8 cellular contexts compared by ENCODE assay signal in the genomic region with DNA sequence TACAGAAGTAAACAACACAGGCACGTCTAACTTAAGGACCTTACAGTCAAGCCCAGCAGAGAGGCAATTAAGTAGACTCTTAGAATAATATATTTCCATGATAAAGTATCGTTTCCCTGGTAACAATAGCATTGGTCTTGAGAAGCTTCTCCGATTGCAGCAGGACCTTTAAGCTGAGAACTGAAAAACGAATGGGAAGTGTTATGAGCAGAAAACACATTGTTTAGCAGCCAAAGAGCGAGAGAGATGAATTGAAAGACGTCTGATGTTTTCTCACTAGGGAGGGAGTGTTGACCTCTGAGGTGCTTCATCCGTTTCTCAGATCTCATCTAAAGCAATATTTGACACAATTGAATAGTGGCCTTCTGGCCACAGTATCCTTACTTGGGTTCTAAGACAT. TPM values are rescaled to one million over a fixed set of nuclear protein-coding genes. Genes with fewer than 3 reads are reported as not detected.
DNase-seq lines count a peak whose midpoint lies in the region; ATAC-seq, FAIRE-seq and TF ChIP-seq lines count a peak whose summit lies in the region.

No MANE protein-coding gene starts in this region.

- H3K9ac ChIP-seq in NT2/D1 (ENCODE audit: insufficient read length, low read depth), result peak overlapping the region; percentile 95
- H3K9ac ChIP-seq in H1 (replicated peaks in 1 of 4; ENCODE audit: extremely low read depth in 1 of 4, low read depth in 3 of 4, low read length in 3 of 4), result peak overlapping the region; percentile 88 to 95 (median 94)
- H3K9ac ChIP-seq in neuronal stem cell (ENCODE audit: low read depth, low read length, poor library complexity), result no peak overlapping the region

- H3K9me3 ChIP-seq in CD8-positive, alpha-beta memory T cell (ENCODE audit: low read length), result no peaks in the 10 kb centered on the region
- no peaks in the 10 kb centered on the region for H3K9me3 ChIP-seq in NT2/D1 (ENCODE audit: insufficient read depth, low read length)
- no peaks in the 10 kb centered on the region for H3K9me3 ChIP-seq in H1 (ENCODE audit: insufficient read depth in 2 of 2, low read depth in 1 of 2, low read length in 1 of 2)
- H3K9me3 ChIP-seq in neuronal stem cell (replicated peaks in 1 of 2; ENCODE audit: control insufficient read depth in 2 of 2, insufficient read depth in 1 of 2, low read depth in 1 of 2, low read length in 2 of 2), result no peaks in the 10 kb centered on the region

- no peak for DNase-seq in CD8-positive, alpha-beta memory T cell
- DNase-seq in NT2/D1 (ENCODE audit: low read depth, low spot score), result no peak
- no peak for DNase-seq in H1 (ENCODE audit: low read depth in 1 of 2, low spot score in 2 of 2)
- no peak for DNase-seq in neuronal stem cell (ENCODE audit: low spot score)
- DNase-seq in dedifferentiated amniotic fluid mesenchymal stem cell (ENCODE audit: extremely low spot score), result no peak
- no peak for DNase-seq in AG20443 (ENCODE audit: low spot score)

- peak in 1 of 2 experiments; percentile 34; a peak in 1 of 3 replicates for TF ChIP-seq POLR2A in H1 (IDR thresholded peaks at IDR 0.05; ENCODE audit: control extremely low read depth in 1 of 2, low read depth in 2 of 2, low read length in 2 of 2)

- POLR2A ChIA-PET in CD8-positive, alpha-beta memory T cell (lab: Charles Lee), result interaction anchor here (1.9 to 3.4 kb wide), 3 partner anchors 12 to 27 kb away, joined by 12 to 24 read pairs (median 12); a partner anchor contains a TSS
- POLR2A ChIA-PET in H1 (lab: Charles Lee; ENCODE audit: partially characterized antibody), result interaction anchor here (0.7 to 12.2 kb wide), 18 partner anchors 10 to 138 kb away, joined by 3 to 235 read pairs (median 7); a partner anchor contains a TSS

- peaks cover 0 to 27% (median 5%) of the 10 kb centered on the region in 3 donors for H3K36me3 Mint-ChIP-seq in CD8-positive, alpha-beta memory T cell

- H3K23me2 ChIP-seq in H1 (ENCODE audit: low read depth, low read length), result peaks cover 8% of the 10 kb centered on the region; the same call in 1 of the 2 replicates

- H2AFZ ChIP-seq in H1 (ENCODE audit: low read length) (no peak overlapping the region), neuronal stem cell (ENCODE audit: low read length) (peak overlapping the region; percentile 92)

- CTCF ChIA-PET in CD8-positive, alpha-beta memory T cell (lab: Charles Lee), result interaction anchor here (0.8 to 5.6 kb wide), 10 partner anchors 10 to 636 kb away, joined by 3 to 91 read pairs (median 7); a partner anchor contains a TSS
- CTCF ChIA-PET in H1 (lab: Charles Lee; ENCODE audit: partially characterized antibody), result interaction anchor here (0.8 to 11.4 kb wide), 15 partner anchors 9 to 136 kb away, joined by 3 to 166 read pairs (median 8); a partner anchor contains a TSS

- no peak for TF ChIP-seq EP300 in H1 (IDR thresholded peaks at IDR 0.05; ENCODE audit: borderline replicate concordance in 1 of 2, low read depth in 2 of 2, low read length in 2 of 2)

- no peak overlapping the region for H4K5ac ChIP-seq in H1 (ENCODE audit: insufficient read length, low read depth, low read length)

- peaks cover 2% of the 10 kb centered on the region for H3K36me3 ChIP-seq in CD8-positive, alpha-beta memory T cell (ENCODE audit: insufficient read depth, low read length)
- H3K36me3 ChIP-seq in NT2/D1 (ENCODE audit: insufficient read depth, insufficient read length, low read length) (peaks cover 40% of the 10 kb centered on the region), H1 (ENCODE audit: control insufficient read depth in 2 of 4, insufficient read depth in 4 of 4, low read length in 3 of 4) (peaks cover 4 to 22% (median 14%) of the 10 kb centered on the region in 4 experiments; a peak in 7 of 8 replicates), neuronal stem cell (replicated peaks in 1 of 2; ENCODE audit: control insufficient read depth in 2 of 2, insufficient read depth in 2 of 2, low read length in 2 of 2) (peaks cover 15 to 47% of the 10 kb centered on the region in 2 donors)

- H2BK5ac ChIP-seq in H1 (ENCODE audit: low read depth, low read length), result no peak overlapping the region
- H2BK5ac ChIP-seq in neuronal stem cell (ENCODE audit: low read length), result no peak overlapping the region

- H3K79me2 ChIP-seq in H1 (ENCODE audit: control insufficient read depth in 1 of 2, insufficient read depth in 2 of 2, low read length in 2 of 2), result peaks cover 36 to 59% of the 10 kb centered on the region in 2 experiments

- H3K14ac ChIP-seq in H1 (ENCODE audit: insufficient read length) (no peak overlapping the region), neuronal stem cell (ENCODE audit: low read length) (no peak overlapping the region)

- H3K56ac ChIP-seq in H1 (replicated peaks; ENCODE audit: insufficient read length, low read depth, low read length), result no peak overlapping the region

- no peaks in the 10 kb centered on the region for H3K27me3 ChIP-seq in CD8-positive, alpha-beta memory T cell (ENCODE audit: insufficient read depth, low read length, poor library complexity, severe bottlenecking)
- H3K27me3 ChIP-seq in NT2/D1 (ENCODE audit: insufficient read depth, insufficient read length) (no peaks in the 10 kb centered on the region), H1 (replicated peaks in 1 of 4; ENCODE audit: control insufficient read depth in 3 of 4, extremely low read depth in 1 of 4, insufficient read depth in 3 of 4, low read length in 3 of 4) (no peaks in the 10 kb centered on the region), neuronal stem cell (ENCODE audit: control insufficient read depth in 3 of 3, insufficient read depth in 3 of 3, low read depth in 1 of 3, low read length in 3 of 3) (no peaks in the 10 kb centered on the region)

- H2BK120ac ChIP-seq in H1 (replicated peaks; ENCODE audit: low read depth, low read length) (no peak overlapping the region), neuronal stem cell (ENCODE audit: low read depth, low read length) (no peak overlapping the region)

- 16% methylated on average over 7 of the region's 7 CpGs; no CpG with 5 or more reads in 1 of the 2 experiments for WGBS in H1 (ENCODE audit: extremely low coverage in 1 of 2, insufficient coverage in 1 of 2, insufficient read length in 1 of 2, insufficient replicate concordance in 2 of 2, low coverage in 1 of 2, low lambda C conversion rate in 2 of 2, missing lambda C conversion rate in 1 of 2), 2 experiments
- no CpG with 5 or more reads among the region's 7 CpGs for WGBS in neuronal stem cell (ENCODE audit: extremely low coverage in 2 of 2, insufficient read length in 2 of 2, insufficient replicate concordance in 1 of 2), 2 donors

- H3K27me3 Mint-ChIP-seq in CD8-positive, alpha-beta memory T cell, result peaks cover 0 to 8% of the 10 kb centered on the region in 2 donors

- no peak overlapping the region for H2BK20ac ChIP-seq in H1 (ENCODE audit: low read length)

- no peak overlapping the region for H2BK12ac ChIP-seq in H1 (ENCODE audit: low read depth, low read length)
- H2BK12ac ChIP-seq in neuronal stem cell (ENCODE audit: low read length), result no peak overlapping the region

- ATAC-seq in GM18873 (IDR thresholded peaks at IDR 0.05; ENCODE audit: low FRiP score, unreplicated experiment) (no peak), GM19452 (IDR thresholded peaks at IDR 0.05; ENCODE audit: unreplicated experiment) (no peak)

- H2BK15ac ChIP-seq in H1 (ENCODE audit: low read length) (no peak overlapping the region), neuronal stem cell (ENCODE audit: low read length) (no peak overlapping the region)

- no peak for TF ChIP-seq RAD21 in H1 (IDR thresholded peaks at IDR 0.05 in 1 of 2, conservative IDR thresholded peaks at IDR 0.05 in 1 of 2; ENCODE audit: low read depth in 2 of 2, low read length in 2 of 2)

- H3K4me3 Mint-ChIP-seq in CD8-positive, alpha-beta memory T cell, result peak overlapping the region; percentile 96 to 100 (median 99)

- no peak overlapping the region for H4K91ac ChIP-seq in H1 (replicated peaks; ENCODE audit: insufficient read length, low read length)
- no peak overlapping the region for H4K91ac ChIP-seq in neuronal stem cell (ENCODE audit: low read depth, low read length, poor library complexity)

- H3K4me1 ChIP-seq in CD8-positive, alpha-beta memory T cell (ENCODE audit: insufficient read depth, low read length), result peaks cover 38% of the 10 kb centered on the region
- peaks cover 3% of the 10 kb centered on the region for H3K4me1 ChIP-seq in NT2/D1 (ENCODE audit: insufficient read depth, insufficient read length)
- H3K4me1 ChIP-seq in H1 (replicated peaks in 1 of 4; ENCODE audit: control insufficient read depth in 3 of 4, insufficient read depth in 4 of 4, low read length in 3 of 4), result peaks cover 1 to 11% (median 4%) of the 10 kb centered on the region in 4 experiments; a peak in 3 of 7 replicates
- H3K4me1 ChIP-seq in neuronal stem cell (ENCODE audit: control insufficient read depth in 2 of 2, insufficient read depth in 1 of 2, low read depth in 1 of 2, low read length in 2 of 2), result peaks cover 7 to 16% of the 10 kb centered on the region in 2 donors

- H3K27ac Mint-ChIP-seq in CD8-positive, alpha-beta memory T cell, result peak overlapping the region in 7 of 8 donors; percentile 98 to 100 (median 99)

- H3K4me3 ChIP-seq in CD8-positive, alpha-beta memory T cell (ENCODE audit: low read length), result peak overlapping the region; percentile 97
- peak overlapping the region; percentile 96 for H3K4me3 ChIP-seq in NT2/D1 (ENCODE audit: insufficient read length, low read depth)
- peak overlapping the region; percentile 79 to 98 (median 87) for H3K4me3 ChIP-seq in H1 (ENCODE audit: extremely low read depth in 1 of 4, insufficient read depth in 2 of 4, low read depth in 3 of 4, low read length in 4 of 4)
- H3K4me3 ChIP-seq in neuronal stem cell (ENCODE audit: low read length in 2 of 2), result peak overlapping the region; percentile 66 to 92

- H3K18ac ChIP-seq in H1 (ENCODE audit: extremely low read depth, low read length) (no peak overlapping the region), neuronal stem cell (ENCODE audit: low read length) (no peak overlapping the region)

- H3K27ac ChIP-seq in CD8-positive, alpha-beta memory T cell (ENCODE audit: low read depth, low read length), result peak overlapping the region; percentile 96
- H3K27ac ChIP-seq in H1 (ENCODE audit: low read depth, low read length) (peak overlapping the region; percentile 98; the same call in 1 of the 2 replicates), neuronal stem cell (replicated peaks; ENCODE audit: low read length) (no peak overlapping the region)

- H4K8ac ChIP-seq in H1 (ENCODE audit: extremely low read depth, insufficient read depth, low read length), result no peak overlapping the region
- no peak overlapping the region for H4K8ac ChIP-seq in neuronal stem cell (ENCODE audit: low read depth, low read length)

- H3K79me1 ChIP-seq in H1 (ENCODE audit: low read depth, low read length) (peaks cover 14% of the 10 kb centered on the region), neuronal stem cell (ENCODE audit: low read depth, low read length) (peaks cover 13% of the 10 kb centered on the region)

- peaks cover 11 to 13% of the 10 kb centered on the region in 2 experiments for H4K20me1 ChIP-seq in H1 (replicated peaks in 1 of 2; ENCODE audit: control insufficient read depth in 1 of 2, insufficient read depth in 2 of 2, low read length in 2 of 2)

- H3K4me2 ChIP-seq in H1 (ENCODE audit: insufficient read depth in 1 of 2, low read depth in 2 of 2, low read length in 2 of 2), result peak overlapping the region; percentile 94 to 96
- H3K4me2 ChIP-seq in neuronal stem cell (ENCODE audit: insufficient read depth, low read length, poor library complexity, severe bottlenecking), result peak overlapping the region; percentile 70

- peaks cover 50 to 65% (median 59%) of the 10 kb centered on the region in 3 donors for H3K4me1 Mint-ChIP-seq in CD8-positive, alpha-beta memory T cell

- peak overlapping the region; percentile 18 for H2AK5ac ChIP-seq in H1 (ENCODE audit: low read depth, low read length)
- H2AK5ac ChIP-seq in neuronal stem cell (ENCODE audit: low read depth, low read length), result no peak overlapping the region

- H3K9me3 Mint-ChIP-seq in CD8-positive, alpha-beta memory T cell, result no peaks in the 10 kb centered on the region

- FAIRE-seq in H1 (lab: Jason Lieb, UNC), result no peak

- TF ChIP-seq CTCF in H1 (IDR thresholded peaks at IDR 0.05; ENCODE audit: control extremely low read depth in 1 of 3, insufficient read depth in 1 of 3, low read depth in 1 of 3, low read length in 3 of 3), result no peak

- H3K23ac ChIP-seq in H1 (ENCODE audit: insufficient read length) (no peak overlapping the region), neuronal stem cell (ENCODE audit: low read depth, low read length, poor library complexity) (no peak overlapping the region)

- H3K4ac ChIP-seq in H1 (replicated peaks; ENCODE audit: insufficient read length, low read depth, low read length) (no peak overlapping the region), neuronal stem cell (ENCODE audit: low read length) (no peak overlapping the region)

RNA-seq across cellular contexts. Expression of a gene that starts 0.9 kb away (rescaled TPM):
- total RNA-seq in CD8-positive, alpha-beta memory T cell, result 10 to 100 TPM; 80.5 to 84.4 TPM
- 5.9 TPM for polyA plus RNA-seq in CD8-positive, alpha-beta memory T cell
- total RNA-seq in H1 (2021; fragmentation: NEBNext Ultra II Directional; extraction: Animal tissue kit (Norgen Biotek cat#: 25700)), result 43.9 and 49.2 TPM in 2 replicates
- 37.3 and 42.8 TPM in 2 replicates for polyA plus RNA-seq in H1 (2011; rRNA removed)
- polyA plus RNA-seq in H1 (2011; cell fraction: cytosol; rRNA removed), result 43.0 TPM
- polyA plus RNA-seq in H1 (2011; cell fraction: nucleus; rRNA removed), result 67.7 TPM
- 38.5 to 46.6 TPM (median 45.2 TPM) in 4 replicates for polyA plus RNA-seq in H1 (2012, experiment 1 of 2)
- 50.3 TPM for polyA plus RNA-seq in H1 (2012, experiment 2 of 2)
- 24.2 TPM for polyA plus RNA-seq in H1 (2013, experiment 1 of 2)
- polyA plus RNA-seq in H1 (2013, experiment 2 of 2), result 23.7 TPM
- polyA minus RNA-seq in H1 (2011; rRNA and poly(A)+ RNA removed), result 44.1 and 47.7 TPM in 2 replicates
- 27.4 TPM for polyA minus RNA-seq in H1 (2011; cell fraction: cytosol; rRNA and poly(A)+ RNA removed)
- polyA minus RNA-seq in H1 (2011; cell fraction: nucleus; rRNA and poly(A)+ RNA removed), result 30.1 TPM
- 16.2 TPM for polyA plus RNA-seq in neuronal stem cell (2013, experiment 1 of 2)
- 15.3 TPM for polyA plus RNA-seq in neuronal stem cell (2013, experiment 2 of 2)

RNA-seq across cellular contexts. Expression of a gene that starts 1.2 kb away (rescaled TPM):
- total RNA-seq in CD8-positive, alpha-beta memory T cell, result 10 to 100 TPM; 18.1 to 21.1 TPM
- 5.3 TPM for polyA plus RNA-seq in CD8-positive, alpha-beta memory T cell
- total RNA-seq in H1 (2021; fragmentation: NEBNext Ultra II Directional; extraction: Animal tissue kit (Norgen Biotek cat#: 25700)), result 38.7 and 42.9 TPM in 2 replicates
- 46.6 and 51.8 TPM in 2 replicates for polyA plus RNA-seq in H1 (2011; rRNA removed)
- 50.1 TPM for polyA plus RNA-seq in H1 (2011; cell fraction: cytosol; rRNA removed)
- 39.8 TPM for polyA plus RNA-seq in H1 (2011; cell fraction: nucleus; rRNA removed)
- polyA plus RNA-seq in H1 (2012, experiment 1 of 2), result 30.8 to 38.3 TPM (median 36.3 TPM) in 4 replicates
- polyA plus RNA-seq in H1 (2012, experiment 2 of 2), result 6.6 TPM
- polyA plus RNA-seq in H1 (2013, experiment 1 of 2), result 20.7 TPM
- polyA plus RNA-seq in H1 (2013, experiment 2 of 2), result 21.7 TPM
- polyA minus RNA-seq in H1 (2011; rRNA and poly(A)+ RNA removed), result 55.4 and 56.5 TPM in 2 replicates
- 23.5 TPM for polyA minus RNA-seq in H1 (2011; cell fraction: cytosol; rRNA and poly(A)+ RNA removed)
- polyA minus RNA-seq in H1 (2011; cell fraction: nucleus; rRNA and poly(A)+ RNA removed), result 24.5 TPM
- polyA plus RNA-seq in neuronal stem cell (2013, experiment 1 of 2), result 15.9 TPM
- 15.4 TPM for polyA plus RNA-seq in neuronal stem cell (2013, experiment 2 of 2)

RNA-seq across cellular contexts. Expression of a gene that starts 19.5 kb away (rescaled TPM):
- total RNA-seq in CD8-positive, alpha-beta memory T cell, result 100 to 1,000 TPM; 283 to 287 TPM
- polyA plus RNA-seq in CD8-positive, alpha-beta memory T cell, result 648 TPM
- total RNA-seq in H1 (2021; fragmentation: NEBNext Ultra II Directional; extraction: Animal tissue kit (Norgen Biotek cat#: 25700)), result 28.4 and 32.9 TPM in 2 replicates
- polyA plus RNA-seq in H1 (2011; rRNA removed), result 30.6 and 42.3 TPM in 2 replicates
- 27.6 TPM for polyA plus RNA-seq in H1 (2011; cell fraction: cytosol; rRNA removed)
- polyA plus RNA-seq in H1 (2011; cell fraction: nucleus; rRNA removed), result 37.6 TPM
- 21.0 to 25.7 TPM (median 25.5 TPM) in 4 replicates for polyA plus RNA-seq in H1 (2012, experiment 1 of 2)
- 32.3 TPM for polyA plus RNA-seq in H1 (2012, experiment 2 of 2)
- 19.1 TPM for polyA plus RNA-seq in H1 (2013, experiment 1 of 2)
- polyA plus RNA-seq in H1 (2013, experiment 2 of 2), result 17.0 TPM
- 14.9 and 20.3 TPM in 2 replicates for polyA minus RNA-seq in H1 (2011; rRNA and poly(A)+ RNA removed)
- polyA minus RNA-seq in H1 (2011; cell fraction: cytosol; rRNA and poly(A)+ RNA removed), result 15.9 TPM
- 17.5 TPM for polyA minus RNA-seq in H1 (2011; cell fraction: nucleus; rRNA and poly(A)+ RNA removed)
- 14.7 TPM for polyA plus RNA-seq in neuronal stem cell (2013, experiment 1 of 2)
- 15.1 TPM for polyA plus RNA-seq in neuronal stem cell (2013, experiment 2 of 2)

RNA-seq across cellular contexts. Expression of a gene that starts 27.0 kb away (rescaled TPM):
- total RNA-seq in CD8-positive, alpha-beta memory T cell, result 1 to 10 TPM; 5.0 to 5.2 TPM
- polyA plus RNA-seq in CD8-positive, alpha-beta memory T cell, result 0.59 TPM
- total RNA-seq in H1 (2021; fragmentation: NEBNext Ultra II Directional; extraction: Animal tissue kit (Norgen Biotek cat#: 25700)), result 21.1 and 24.4 TPM in 2 replicates
- polyA plus RNA-seq in H1 (2011; rRNA removed), result 6.9 and 10.8 TPM in 2 replicates
- polyA plus RNA-seq in H1 (2011; cell fraction: cytosol; rRNA removed), result 13.0 TPM
- 22.0 TPM for polyA plus RNA-seq in H1 (2011; cell fraction: nucleus; rRNA removed)
- polyA plus RNA-seq in H1 (2012, experiment 1 of 2), result 15.7 to 27.2 TPM (median 20.7 TPM) in 4 replicates
- polyA plus RNA-seq in H1 (2012, experiment 2 of 2), result 1.6 TPM
- polyA plus RNA-seq in H1 (2013, experiment 1 of 2), result 10.4 TPM
- polyA plus RNA-seq in H1 (2013, experiment 2 of 2), result 8.7 TPM
- polyA minus RNA-seq in H1 (2011; rRNA and poly(A)+ RNA removed), result 10.2 and 12.0 TPM in 2 replicates
- polyA minus RNA-seq in H1 (2011; cell fraction: cytosol; rRNA and poly(A)+ RNA removed), result 9.2 TPM
- 14.2 TPM for polyA minus RNA-seq in H1 (2011; cell fraction: nucleus; rRNA and poly(A)+ RNA removed)
- 26.2 TPM for polyA plus RNA-seq in neuronal stem cell (2013, experiment 1 of 2)
- 26.0 TPM for polyA plus RNA-seq in neuronal stem cell (2013, experiment 2 of 2)
